In the genomic region with DNA sequence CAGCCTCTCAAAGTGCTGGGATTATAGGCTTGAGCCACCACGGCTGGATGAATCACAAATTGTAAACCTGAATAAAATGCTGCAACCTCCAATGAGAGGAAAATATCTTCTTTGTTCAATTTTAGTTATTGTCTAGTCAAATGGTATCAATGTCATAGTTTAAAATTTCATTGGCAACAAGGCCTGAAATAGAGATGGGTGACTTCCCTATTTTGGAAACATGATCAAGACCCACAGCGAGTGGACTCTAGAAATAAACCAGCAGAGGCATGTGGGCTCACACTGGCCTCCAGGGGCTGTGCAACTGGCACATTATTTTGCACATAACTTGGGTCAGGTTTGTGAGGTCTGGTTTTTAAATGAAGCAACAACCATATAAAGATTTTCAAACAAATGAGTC, we compare ENCODE assay signal across 15 cellular contexts. TPM values are rescaled to one million over a fixed set of nuclear protein-coding genes. Genes with fewer than 3 reads are reported as not detected.
"Had no signal": no experiment of that assay in that cellular context is flagged by ENCODE, and none has a peak within 500 bp of the region (broad histone marks: within the 10 kb centered on the region; RNA-seq: fewer than 3 reads in every experiment).

No MANE protein-coding gene starts in this region.

RNA-seq across cellular contexts. Expression of a gene that starts 27.7 kb away (rescaled TPM):
- total RNA-seq: kidney epithelial cell, left ventricle myocardium inferior, lower leg skin, lung, mesothelial cell of epicardium, omental fat pad, progenitor cell of endocrine pancreas, renal cortical epithelial cell, right atrium auricular region, right lobe of liver, stomach, transverse colon, urinary bladder, vagina had no signal
- polyA plus RNA-seq: ovary had no signal
